ENCODE assay signal across 20 cellular contexts in genomic region chr12:81517296-81517695, GRCh38.
DNase-seq lines count a peak whose midpoint lies in the region; ATAC-seq, FAIRE-seq and TF ChIP-seq lines count a peak whose summit lies in the region.
"Had no signal": no experiment of that assay in that cellular context is flagged by ENCODE, and none has a peak within 500 bp of the region (broad histone marks: within the 10 kb centered on the region; RNA-seq: fewer than 3 reads in every experiment).

No MANE protein-coding gene starts in this region.

- peak; percentile 63 for FAIRE-seq in D721Med (lab: Jason Lieb, UNC)
- FAIRE-seq: GM12892, GM19239, HTR-8/SVneo had no signal

- H3K36me3 ChIP-seq in left ventricle myocardium inferior, result no peaks in the 10 kb centered on the region
- H3K36me3 ChIP-seq in lower lobe of right lung, result no peaks in the 10 kb centered on the region
- no peaks in the 10 kb centered on the region for H3K36me3 ChIP-seq in breast epithelium
- H3K36me3 ChIP-seq: BLaER1 had no signal

- DNase-seq in DMS53 (lab: John Stamatoyannopoulos, UW), result peak; percentile 19
- DNase-seq in DMS53 treated with DMSO at 0.1 percent for 48 hours (lab: John Stamatoyannopoulos, UW; ENCODE audit: unreplicated experiment), result no peak
- DNase-seq in Right ventricle myocardium superior, result no peak
- no peak for DNase-seq in left ventricle myocardium inferior
- no peak for DNase-seq in D721Med (ENCODE audit: insufficient read length, low spot score)
- DNase-seq in lower lobe of right lung, result no peak
- no peak for DNase-seq in breast epithelium (ENCODE audit: low spot score in 2 of 2)
- no peak for DNase-seq in head of caudate nucleus
- DNase-seq: 8988T; AML-193; Calu3; CD4-positive, alpha-beta T cell; DND-41; GDM1; HCEC 1CT; HFFc6 had no signal

- H3K27ac ChIP-seq in left ventricle myocardium inferior (replicated peaks) (no peak overlapping the region), lower lobe of right lung (no peak overlapping the region), breast epithelium (no peak overlapping the region)
- H3K27ac ChIP-seq: BLaER1 had no signal

- intact Hi-C loops in Right ventricle myocardium superior (cut with DNase I) (no loop called here), left ventricle myocardium inferior (cut with micrococcal nuclease) (no loop called here), lower lobe of right lung (cut with DNase I) (no loop called here), breast epithelium (cut with DNase I; ENCODE audit: low total_unique reads) (no loop called here), head of caudate nucleus (cut with DNase I) (no loop called here)

- H3K9me3 ChIP-seq in left ventricle myocardium inferior (replicated peaks) (peaks cover 11% of the 10 kb centered on the region), lower lobe of right lung (no peaks in the 10 kb centered on the region), breast epithelium (no peaks in the 10 kb centered on the region)
- H3K9me3 ChIP-seq: BLaER1 had no signal

- ATAC-seq in Right ventricle myocardium superior (ENCODE audit: poor library complexity), result peak; percentile 74
- peak; percentile 82 to 83 for ATAC-seq in lower lobe of right lung

- H3K27me3 ChIP-seq in left ventricle myocardium inferior (ENCODE audit: low read depth) (no peaks in the 10 kb centered on the region), lower lobe of right lung (ENCODE audit: low read depth) (no peaks in the 10 kb centered on the region), breast epithelium (no peaks in the 10 kb centered on the region)
- H3K27me3 ChIP-seq: BLaER1 had no signal

- no peak for TF ChIP-seq POLR2A in breast epithelium (IDR thresholded peaks at IDR 0.05)

- TF ChIP-seq CTCF in left ventricle myocardium inferior (IDR thresholded peaks at IDR 0.05; ENCODE audit: borderline replicate concordance) (no peak), D721Med (IDR thresholded peaks at IDR 0.05; ENCODE audit: insufficient read depth, missing control alignments) (no peak), lower lobe of right lung (IDR thresholded peaks at IDR 0.05) (no peak), breast epithelium (IDR thresholded peaks at IDR 0.05) (no peak)

- H3K4me3 ChIP-seq in left ventricle myocardium inferior, result no peak overlapping the region
- H3K4me3 ChIP-seq in lower lobe of right lung, result no peak overlapping the region
- no peak overlapping the region for H3K4me3 ChIP-seq in breast epithelium
- H3K4me3 ChIP-seq: BLaER1 had no signal

- peaks cover 6% of the 10 kb centered on the region for H3K4me1 ChIP-seq in left ventricle myocardium inferior
- no peaks in the 10 kb centered on the region for H3K4me1 ChIP-seq in lower lobe of right lung
- no peaks in the 10 kb centered on the region for H3K4me1 ChIP-seq in breast epithelium
